In genomic region chr5:98454407-98454806, GRCh38 we compare ENCODE assay signal across 22 cellular contexts.
DNase-seq lines count a peak whose midpoint lies in the region; ATAC-seq, FAIRE-seq and TF ChIP-seq lines count a peak whose summit lies in the region.
"Had no signal": no experiment of that assay in that cellular context is flagged by ENCODE, and none has a peak within 500 bp of the region (broad histone marks: within the 10 kb centered on the region; RNA-seq: fewer than 3 reads in every experiment).

No MANE protein-coding gene starts in this region.

- TF ChIP-seq CTCF in HepG2 (CRISPR knock-in tag; IDR thresholded peaks at IDR 0.05) (no peak), right lobe of liver (IDR thresholded peaks at IDR 0.05) (no peak), astrocyte of the spinal cord (IDR thresholded peaks at IDR 0.05; ENCODE audit: low read depth, low read length) (no peak), fibroblast of the aortic adventitia (IDR thresholded peaks at IDR 0.05; ENCODE audit: insufficient read depth, low read length) (no peak)

- TF ChIP-seq EP300 in HepG2 (IDR thresholded peaks at IDR 0.05; ENCODE audit: low read depth in 2 of 2, low read length in 2 of 2) (no peak), HepG2 (CRISPR knock-in tag; IDR thresholded peaks at IDR 0.05; ENCODE audit: borderline replicate concordance) (no peak)

- H2AFZ ChIP-seq in HepG2 (ENCODE audit: low read length), result no peak overlapping the region

- no TSS peak for BruUV-seq in HepG2 (replicated peaks; lab: Mats Ljungman, UMichigan)

- POLR2A ChIA-PET in HepG2 (lab: Yijun Ruan, JAX), result no interaction called here

- in situ Hi-C loops in HepG2 (cut with HindIII; ENCODE audit: extremely low pct_ligation_motif_present, low pct_unique_long_range_greater_than_20kb) (no loop called here), astrocyte of the spinal cord (cut with HindIII; ENCODE audit: low sequenced_read_pairs) (no loop called here)

- no peak for FAIRE-seq in HepG2 (lab: Jason Lieb, UNC)

- H3K36me3 ChIP-seq in HepG2 (replicated peaks in 1 of 2; ENCODE audit: control insufficient read depth in 1 of 2, insufficient read depth in 2 of 2, low read length in 2 of 2) (no peaks in the 10 kb centered on the region), right lobe of liver (no peaks in the 10 kb centered on the region)
- H3K36me3 ChIP-seq: adrenal gland had no signal

- CTCF ChIA-PET in HepG2 (lab: Yijun Ruan, JAX; ENCODE audit: low intra/inter-chr PET ratio, low total read pairs), result no interaction called here

- no peak for TF ChIP-seq POLR2A in HepG2 (IDR thresholded peaks at IDR 0.05; ENCODE audit: insufficient read depth in 1 of 2, low read depth in 2 of 2, low read length in 2 of 2)
- no peak for TF ChIP-seq POLR2A in right lobe of liver (IDR thresholded peaks at IDR 0.05)

- TF ChIP-seq RAD21 in HepG2 (CRISPR knock-in tag; IDR thresholded peaks at IDR 0.05), result no peak

- H3K27me3 ChIP-seq in HepG2 (ENCODE audit: control insufficient read depth in 1 of 2, insufficient read depth in 2 of 2, low read length in 2 of 2) (no peaks in the 10 kb centered on the region), right lobe of liver (no peaks in the 10 kb centered on the region)
- H3K27me3 ChIP-seq: adrenal gland had no signal

- no peak overlapping the region for H3K4me2 ChIP-seq in HepG2 (ENCODE audit: low read depth, low read length)

- H3K4me3 ChIP-seq in HepG2 (replicated peaks in 1 of 3; ENCODE audit: insufficient read depth in 1 of 3, low read depth in 2 of 3, low read length in 3 of 3) (no peak overlapping the region), right lobe of liver (no peak overlapping the region), astrocyte of the spinal cord (ENCODE audit: low read depth, low read length) (no peak overlapping the region), fibroblast of the aortic adventitia (ENCODE audit: low read depth, low read length) (no peak overlapping the region)
- H3K4me3 ChIP-seq: adrenal gland had no signal

- H3K4me1 ChIP-seq in HepG2 (ENCODE audit: insufficient read depth, low read length) (no peaks in the 10 kb centered on the region), right lobe of liver (no peaks in the 10 kb centered on the region)
- H3K4me1 ChIP-seq: adrenal gland had no signal

- no peaks in the 10 kb centered on the region for H3K79me2 ChIP-seq in HepG2 (ENCODE audit: insufficient read depth, low read length)

- no peaks in the 10 kb centered on the region for H4K20me1 ChIP-seq in HepG2 (ENCODE audit: insufficient read depth, low read length)

- 0% methylated on average over 1 of the region's 1 CpG for WGBS in HepG2 (ENCODE audit: low lambda C conversion rate)
- WGBS in right lobe of liver (ENCODE audit: insufficient coverage, low coverage, low lambda C conversion rate, missing lambda C conversion rate), result 40% methylated on average over 1 of the region's 1 CpG

- H3K9ac ChIP-seq in HepG2 (ENCODE audit: insufficient read depth, low read depth, low read length), result no peak overlapping the region

- H3K9me3 ChIP-seq in HepG2 (ENCODE audit: low read length) (no peaks in the 10 kb centered on the region), right lobe of liver (no peaks in the 10 kb centered on the region)
- H3K9me3 ChIP-seq: adrenal gland had no signal

- ATAC-seq in HepG2 (no peak), right lobe of liver (no peak), GM21723 (IDR thresholded peaks at IDR 0.05; ENCODE audit: unreplicated experiment) (no peak)
- ATAC-seq: stimulated activated effector memory CD8-positive, alpha-beta T cell treated with anti-CD3 and anti-CD28 coated beads, Interleukin-12 subunit alpha, Interleukin-12 subunit beta, amount 100 ng/mL, for 72 hours had no signal

- DNase-seq in HepG2 (ENCODE audit: low spot score) (no peak), right lobe of liver (no peak), astrocyte of the spinal cord (ENCODE audit: low read depth, low spot score) (peak; percentile 27), fibroblast of the aortic adventitia (ENCODE audit: low read depth) (peak; percentile 68), head of caudate nucleus (no peak), H4 (ENCODE audit: low spot score) (no peak)
- DNase-seq in activated CD8-positive, alpha-beta memory T cell treated with anti-CD3 and anti-CD28 coated beads, Interleukin-2, amount 50 U/mL, for 4 hours, result no peak
- DNase-seq: activated CD4-positive, alpha-beta T cell treated with anti-CD3 and anti-CD28 coated beads, Interleukin-2, amount 10 ng/mL, durations not matched to agents 7 days and 5 days; activated CD8-positive, alpha-beta memory T cell treated with anti-CD3 and anti-CD28 coated beads, Interleukin-2, amount 50 U/mL, for 48 hours; activated gamma-delta T cell; adrenal gland; effector CD8-positive, alpha-beta T cell; KBM-7; left cardiac atrium; midbrain; NCI-H2029 treated with DMSO at 0.1 percent for 48 hours; NCI-H510A; stimulated activated CD4-positive, alpha-beta T cell treated with anti-CD3 and anti-CD28 coated beads, Interleukin-15, amount 100 ng/mL, for 24 hours; T-helper 1 cell had no signal

- H3K27ac ChIP-seq in HepG2 (ENCODE audit: extremely low read length, insufficient read depth, low read length) (no peak overlapping the region), right lobe of liver (no peak overlapping the region)
- H3K27ac ChIP-seq: adrenal gland, RWPE1 had no signal

- intact Hi-C loops in HepG2 (cut with micrococcal nuclease; ENCODE audit: unreplicated experiment) (no loop called here), right lobe of liver (cut with DNase I) (no loop called here), head of caudate nucleus (cut with DNase I) (no loop called here)

TF ChIP-seq in HepG2, 621 proteins besides CTCF, POLR2A, EP300 and RAD21:
- TF ChIP-seq ZNF512B (CRISPR knock-in tag; IDR thresholded peaks at IDR 0.05; ENCODE audit: borderline replicate concordance), result no peak
- 0 out of 2 replicates have a peak, but pooled peaks have one; percentile 21 for TF ChIP-seq ATF7 (IDR thresholded peaks at IDR 0.05)
- no peak for TF ChIP-seq ATF7 (CRISPR knock-in tag; IDR thresholded peaks at IDR 0.05)
- TF ChIP-seq ZNF180 (CRISPR knock-in tag; IDR thresholded peaks at IDR 0.05; ENCODE audit: borderline replicate concordance, low read depth), result no peak

Comparison
In these comparisons a context has a peak if more than half of its experiments do, and no peak if none do; other contexts are left out.
1. DNase-seq: peak in astrocyte of the spinal cord (single experiment) and fibroblast of the aortic adventitia (single experiment); none in HepG2 (single experiment), right lobe of liver (0 of 3), head of caudate nucleus (0 of 42), H4 (single experiment) and activated CD8-positive, alpha-beta memory T cell treated with anti-CD3 and anti-CD28 coated beads, Interleukin-2, amount 50 U/mL, for 4 hours (single experiment).